ENCODE assay signal across 8 cellular contexts in the genomic region with DNA sequence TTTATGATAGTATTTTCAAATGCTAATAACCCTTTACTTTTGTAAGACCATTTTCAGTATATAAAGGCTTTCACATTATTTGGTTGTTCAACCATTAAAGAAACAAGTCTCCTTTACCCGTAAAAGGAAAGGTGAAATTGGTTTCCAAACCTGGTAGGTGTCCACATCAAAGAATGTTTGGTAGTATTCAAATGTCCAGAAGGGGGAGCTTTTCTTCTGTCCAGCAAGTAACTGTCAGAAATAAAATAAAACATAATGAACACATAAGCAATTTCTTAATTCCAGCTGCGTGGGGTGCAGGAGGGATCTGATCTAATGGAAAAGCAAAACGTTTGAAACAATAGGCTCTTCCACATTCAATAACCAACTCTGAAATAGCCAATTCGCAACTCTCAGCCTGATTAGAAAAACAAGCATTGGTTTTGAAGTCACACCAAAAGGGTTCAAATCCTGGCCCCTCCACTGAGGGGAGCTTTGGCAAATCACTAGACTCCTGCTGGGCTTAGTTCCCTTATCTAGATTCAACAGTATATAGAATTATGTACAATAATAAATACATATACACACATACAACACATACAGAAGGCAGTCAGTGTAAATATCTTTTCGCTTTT. TPM values are rescaled to one million over a fixed set of nuclear protein-coding genes. Genes with fewer than 3 reads are reported as not detected.
DNase-seq lines count a peak whose midpoint lies in the region; ATAC-seq, FAIRE-seq and TF ChIP-seq lines count a peak whose summit lies in the region.

No MANE protein-coding gene starts in this region.

- POLR2A ChIA-PET in AG04450 (lab: Yijun Ruan, JAX): interaction anchor here (0.6 kb wide), 2 partner anchors 77 to 242 kb away, joined by 4 read pairs; no protein-coding TSS in a partner anchor

- H3K27me3 ChIP-seq in AG04450 (ENCODE audit: control insufficient read depth, insufficient read depth, low read length) (no peaks in the 10 kb centered on the region), neuronal stem cell (ENCODE audit: control insufficient read depth in 3 of 3, insufficient read depth in 3 of 3, low read depth in 1 of 3, low read length in 3 of 3) (no peaks in the 10 kb centered on the region)

- H2AK5ac ChIP-seq in neuronal stem cell (ENCODE audit: low read depth, low read length): no peak overlapping the region

- CTCF ChIA-PET in AG04450 (lab: Charles Lee): interaction anchor here (0.6 to 3.2 kb wide), 30 partner anchors 9 to 611 kb away, joined by 3 to 80 read pairs (median 4); a partner anchor contains a TSS

- H3K9me3 Mint-ChIP-seq in activated T-helper 17 cell treated with anti-CD3 and anti-CD28 coated beads, Interleukin-2, amount 50 U/mL, for 72 hours: no peaks in the 10 kb centered on the region

- no peak overlapping the region for H3K27ac ChIP-seq in AG04450 (ENCODE audit: low read depth, low read length)
- no peak overlapping the region for H3K27ac ChIP-seq in neuronal stem cell (replicated peaks; ENCODE audit: low read length)

- TF ChIP-seq CTCF in AG04450 (IDR thresholded peaks at IDR 0.05; ENCODE audit: low read depth, low read length) (peak; percentile 71), GM12875 (IDR thresholded peaks at IDR 0.05; ENCODE audit: borderline replicate concordance, insufficient read depth, low read depth, low read length) (peak; percentile 35; the same call in 1 of the 2 replicates)

- H3K4me2 ChIP-seq in neuronal stem cell (ENCODE audit: insufficient read depth, low read length, poor library complexity, severe bottlenecking): no peak overlapping the region

- ATAC-seq in activated T-helper 17 cell treated with anti-CD3 and anti-CD28 coated beads, Interleukin-2, amount 50 U/mL, for 72 hours (replicated peaks): no peak

- WGBS in neuronal stem cell (ENCODE audit: extremely low coverage in 2 of 2, insufficient read length in 2 of 2, insufficient replicate concordance in 1 of 2), 2 donors: no CpG with 5 or more reads among the region's 5 CpGs

- no peaks in the 10 kb centered on the region for H3K27me3 Mint-ChIP-seq in activated T-helper 17 cell treated with anti-CD3 and anti-CD28 coated beads, Interleukin-2, amount 50 U/mL, for 72 hours

- H4K8ac ChIP-seq in neuronal stem cell (ENCODE audit: low read depth, low read length): no peak overlapping the region

- no peak overlapping the region for H3K9ac ChIP-seq in neuronal stem cell (ENCODE audit: low read depth, low read length, poor library complexity)

- H3K79me1 ChIP-seq in neuronal stem cell (ENCODE audit: low read depth, low read length): no peaks in the 10 kb centered on the region

- no peak overlapping the region for H3K27ac Mint-ChIP-seq in activated T-helper 17 cell treated with anti-CD3 and anti-CD28 coated beads, Interleukin-2, amount 50 U/mL, for 72 hours

- peak; percentile 61 for FAIRE-seq in colon (lab: Jason Lieb, UNC)

- H3K4ac ChIP-seq in neuronal stem cell (ENCODE audit: low read length): no peak overlapping the region

- H3K36me3 ChIP-seq in neuronal stem cell (replicated peaks in 1 of 2; ENCODE audit: control insufficient read depth in 2 of 2, insufficient read depth in 2 of 2, low read length in 2 of 2): peaks cover 9 to 72% of the 10 kb centered on the region in 2 donors

- H3K36me3 Mint-ChIP-seq in activated T-helper 17 cell treated with anti-CD3 and anti-CD28 coated beads, Interleukin-2, amount 50 U/mL, for 72 hours (ENCODE audit: low read depth): peaks cover 84% of the 10 kb centered on the region

- H3K4me3 ChIP-seq in AG04450 (ENCODE audit: low read depth, low read length) (no peak overlapping the region), GM12875 (ENCODE audit: low read depth, low read length) (no peak overlapping the region), neuronal stem cell (ENCODE audit: low read length in 2 of 2) (no peak overlapping the region)

- H3K9me3 ChIP-seq in AG04450 (ENCODE audit: control insufficient read depth, insufficient read depth, low read length) (no peaks in the 10 kb centered on the region), neuronal stem cell (replicated peaks in 1 of 2; ENCODE audit: control insufficient read depth in 2 of 2, insufficient read depth in 1 of 2, low read depth in 1 of 2, low read length in 2 of 2) (peaks cover 0 to 6% of the 10 kb centered on the region in 2 donors)

- no peak overlapping the region for H2BK12ac ChIP-seq in neuronal stem cell (ENCODE audit: low read length)

- no peaks in the 10 kb centered on the region for H3K4me1 Mint-ChIP-seq in activated T-helper 17 cell treated with anti-CD3 and anti-CD28 coated beads, Interleukin-2, amount 50 U/mL, for 72 hours

- H2BK120ac ChIP-seq in neuronal stem cell (ENCODE audit: low read depth, low read length): no peak overlapping the region

- no peak overlapping the region for H3K18ac ChIP-seq in neuronal stem cell (ENCODE audit: low read length)

- H3K23ac ChIP-seq in neuronal stem cell (ENCODE audit: low read depth, low read length, poor library complexity): no peak overlapping the region

- H2BK5ac ChIP-seq in neuronal stem cell (ENCODE audit: low read length): no peak overlapping the region

- H2AFZ ChIP-seq in neuronal stem cell (ENCODE audit: low read length): no peak overlapping the region

- no peaks in the 10 kb centered on the region for H3K4me1 ChIP-seq in neuronal stem cell (ENCODE audit: control insufficient read depth in 2 of 2, insufficient read depth in 1 of 2, low read depth in 1 of 2, low read length in 2 of 2)

- H3K4me3 Mint-ChIP-seq in activated T-helper 17 cell treated with anti-CD3 and anti-CD28 coated beads, Interleukin-2, amount 50 U/mL, for 72 hours: no peak overlapping the region

- H2BK15ac ChIP-seq in neuronal stem cell (ENCODE audit: low read length): no peak overlapping the region

- H4K91ac ChIP-seq in neuronal stem cell (ENCODE audit: low read depth, low read length, poor library complexity): no peak overlapping the region

- DNase-seq in AG04450 (ENCODE audit: low read depth, low spot score) (peak; percentile 13), NCI-H774 (lab: John Stamatoyannopoulos, UW) (peak; percentile 64), neuronal stem cell (ENCODE audit: low spot score) (peak; percentile 29), anterior cingulate cortex (lab: John Stamatoyannopoulos, UW) (no peak)
- no peak for DNase-seq in stimulated activated CD4-positive, alpha-beta T cell treated with anti-CD3 and anti-CD28 coated beads, Interleukin-4, amount 100 ng/mL, for 4 hours

- no peak overlapping the region for H3K14ac ChIP-seq in neuronal stem cell (ENCODE audit: low read length)

RNA-seq across cellular contexts. Expression of a gene that starts 11.0 kb away (rescaled TPM):
- polyA plus RNA-seq in AG04450 (2011; rRNA removed): 48.5 and 52.4 TPM in 2 replicates
- polyA minus RNA-seq in AG04450 (2011; rRNA and poly(A)+ RNA removed): 29.8 and 30.9 TPM in 2 replicates
- polyA plus RNA-seq in neuronal stem cell (2013, experiment 1 of 2): 35.2 TPM
- polyA plus RNA-seq in neuronal stem cell (2013, experiment 2 of 2): 34.2 TPM
- 10 to 100 TPM; 13.7 to 14.8 TPM for total RNA-seq in activated T-helper 17 cell treated with anti-CD3 and anti-CD28 coated beads, Interleukin-2, amount 50 U/mL, for 72 hours

RNA-seq across cellular contexts. Expression of a gene that starts 15.4 kb away (rescaled TPM):
- not detected in 2 replicates for polyA plus RNA-seq in AG04450 (2011; rRNA removed)
- not detected in 2 replicates for polyA minus RNA-seq in AG04450 (2011; rRNA and poly(A)+ RNA removed)
- 0.03 TPM for polyA plus RNA-seq in neuronal stem cell (2013, experiment 1 of 2)
- polyA plus RNA-seq in neuronal stem cell (2013, experiment 2 of 2): not detected
- not detected for total RNA-seq in activated T-helper 17 cell treated with anti-CD3 and anti-CD28 coated beads, Interleukin-2, amount 50 U/mL, for 72 hours

RNA-seq across cellular contexts. Expression of a gene that starts 40.5 kb away (rescaled TPM):
- 13.1 and 19.0 TPM in 2 replicates for polyA plus RNA-seq in AG04450 (2011; rRNA removed)
- 24.9 and 39.6 TPM in 2 replicates for polyA minus RNA-seq in AG04450 (2011; rRNA and poly(A)+ RNA removed)
- 20.4 TPM for polyA plus RNA-seq in neuronal stem cell (2013, experiment 1 of 2)
- polyA plus RNA-seq in neuronal stem cell (2013, experiment 2 of 2): 20.7 TPM
- total RNA-seq in activated T-helper 17 cell treated with anti-CD3 and anti-CD28 coated beads, Interleukin-2, amount 50 U/mL, for 72 hours: 10 to 100 TPM; 23.3 to 44.5 TPM

Comparison
In these comparisons a context has a peak if more than half of its experiments do, and no peak if none do; other contexts are left out.
1. DNase-seq: peak in AG04450 (single experiment), NCI-H774 (single experiment) and neuronal stem cell (single experiment); none in stimulated activated CD4-positive, alpha-beta T cell treated with anti-CD3 and anti-CD28 coated beads, Interleukin-4, amount 100 ng/mL, for 4 hours (0 of 2) and anterior cingulate cortex (0 of 58).